ENCODE assay signal across 1 cellular context in genomic region chr9:110977259-110977709, GRCh38.
TF ChIP-seq lines count a peak whose summit lies in the region.

No MANE protein-coding gene starts in this region.

TF ChIP-seq in HepG2, 621 proteins besides CTCF, POLR2A, EP300 and RAD21 (continued from another document):
- no peak for TF ChIP-seq ZNF503 (CRISPR knock-in tag; IDR thresholded peaks at IDR 0.05)
- no peak for TF ChIP-seq ZSCAN22 (CRISPR knock-in tag; IDR thresholded peaks at IDR 0.05)
- TF ChIP-seq HNRNPH1 (optimal IDR thresholded peaks at IDR 0.05; ENCODE audit: low read depth, low read length): no peak
- TF ChIP-seq CREBL2 (CRISPR knock-in tag; IDR thresholded peaks at IDR 0.05; ENCODE audit: borderline replicate concordance): no peak
- no peak for TF ChIP-seq PHF8 (CRISPR knock-in tag; IDR thresholded peaks at IDR 0.05)
- no peak for TF ChIP-seq ZNF839 (CRISPR knock-in tag; IDR thresholded peaks at IDR 0.05; ENCODE audit: borderline replicate concordance)
- no peak for TF ChIP-seq ISX (CRISPR knock-in tag; conservative IDR thresholded peaks at IDR 0.05)
- TF ChIP-seq MIXL1 (CRISPR knock-in tag; IDR thresholded peaks at IDR 0.05): no peak
- no peak for TF ChIP-seq FOXA1 (IDR thresholded peaks at IDR 0.05)
- TF ChIP-seq FOXA1 (CRISPR knock-in tag; IDR thresholded peaks at IDR 0.05): no peak
- TF ChIP-seq TEAD3 (CRISPR knock-in tag; optimal IDR thresholded peaks at IDR 0.05; ENCODE audit: borderline replicate concordance): no peak
- TF ChIP-seq ZC3H4 (CRISPR knock-in tag; IDR thresholded peaks at IDR 0.05; ENCODE audit: borderline replicate concordance): no peak
- no peak for TF ChIP-seq ZNF558 (CRISPR knock-in tag; IDR thresholded peaks at IDR 0.05; ENCODE audit: borderline replicate concordance)
- TF ChIP-seq KDM3A (CRISPR knock-in tag; IDR thresholded peaks at IDR 0.05; ENCODE audit: low read depth): no peak
TF ChIP-seq in HepG2: peak in this region for 0.
